10 cellular contexts compared by ENCODE assay signal in genomic region chr4:10664408-10664807, GRCh38. TPM values are rescaled to one million over a fixed set of nuclear protein-coding genes. Genes with fewer than 3 reads are reported as not detected.
DNase-seq lines count a peak whose midpoint lies in the region; ATAC-seq, FAIRE-seq and TF ChIP-seq lines count a peak whose summit lies in the region.
"Had no signal": no experiment of that assay in that cellular context is flagged by ENCODE, and none has a peak within 500 bp of the region (broad histone marks: within the 10 kb centered on the region; RNA-seq: fewer than 3 reads in every experiment).

No MANE protein-coding gene starts in this region.

- CTCF ChIA-PET in RWPE1 (lab: Yijun Ruan, JAX) = interaction anchor here (0.5 kb wide), 1 partner anchor 433 kb away, joined by 3 read pairs; no protein-coding TSS in a partner anchor

- no peaks in the 10 kb centered on the region for H4K20me1 ChIP-seq in MM.1S (ENCODE audit: insufficient read depth, low read length)

- in situ Hi-C loops in gastrocnemius medialis (cut with MboI; ENCODE audit: low sequenced_read_pairs in 4 of 4) = no loop called here

- H3F3A ChIP-seq in MM.1S (ENCODE audit: insufficient read depth, low read length) = no peaks in the 10 kb centered on the region

- no peak overlapping the region for H3K9ac ChIP-seq in MM.1S (ENCODE audit: low read length)
- H3K9ac ChIP-seq: KMS-11 had no signal

- no peak overlapping the region for H3K4me2 ChIP-seq in MM.1S (ENCODE audit: low read depth, low read length)
- H3K4me2 ChIP-seq: KMS-11 had no signal

- no peaks in the 10 kb centered on the region for H3K9me2 ChIP-seq in MM.1S (replicated peaks; ENCODE audit: insufficient read depth, low read length)

- POLR2A ChIA-PET in RWPE1 (lab: Yijun Ruan, JAX; ENCODE audit: low non-redundant PET) = no interaction called here

- TF ChIP-seq POLR2A in sigmoid colon (IDR thresholded peaks at IDR 0.05) = no peak
- no peak for TF ChIP-seq POLR2A in GM12892 (IDR thresholded peaks at IDR 0.05; ENCODE audit: low read depth, low read length)
- TF ChIP-seq POLR2A in gastrocnemius medialis (IDR thresholded peaks at IDR 0.05) = no peak

- DNase-seq in RWPE1 (ENCODE audit: low spot score) (peak; percentile 21), foreskin keratinocyte (peak; percentile 2 to 65), sigmoid colon (no peak), GM12892 (ENCODE audit: insufficient read length) (no peak), gastrocnemius medialis (no peak), MM.1S (no peak)

- FAIRE-seq in GM12892 (lab: Jason Lieb, UNC) = no peak

- H3K27ac ChIP-seq in RWPE1 = no peak overlapping the region
- H3K27ac ChIP-seq in foreskin keratinocyte = no peak overlapping the region
- H3K27ac ChIP-seq in sigmoid colon = peak overlapping the region in 3 of 4 donors; percentile 22 to 39 (median 26)
- no peak overlapping the region for H3K27ac ChIP-seq in gastrocnemius medialis
- H3K27ac ChIP-seq in MM.1S (ENCODE audit: low read length) = no peak overlapping the region
- H3K27ac ChIP-seq: KMS-11 had no signal

- H3K9me3 ChIP-seq in sigmoid colon (no peaks in the 10 kb centered on the region), gastrocnemius medialis (no peaks in the 10 kb centered on the region), MM.1S (replicated peaks; ENCODE audit: insufficient read depth, low read length) (no peaks in the 10 kb centered on the region)

- no peaks in the 10 kb centered on the region for H3K79me2 ChIP-seq in MM.1S (ENCODE audit: low read length)

- no peak for TF ChIP-seq EP300 in sigmoid colon (IDR thresholded peaks at IDR 0.05)

- TF ChIP-seq CTCF in RWPE1 (conservative IDR thresholded peaks at IDR 0.05; ENCODE audit: low read depth) (no peak), foreskin keratinocyte (conservative IDR thresholded peaks at IDR 0.05) (no peak), sigmoid colon (IDR thresholded peaks at IDR 0.05) (no peak), gastrocnemius medialis (IDR thresholded peaks at IDR 0.05 in 4 of 5, conservative IDR thresholded peaks at IDR 0.05 in 1 of 5) (no peak), MM.1S (IDR thresholded peaks at IDR 0.05; ENCODE audit: low read length) (no peak)

- peak; percentile 50 for ATAC-seq in GM18502 (IDR thresholded peaks at IDR 0.05; ENCODE audit: poor library complexity, unreplicated experiment)
- ATAC-seq in foreskin keratinocyte = peak; percentile 82
- ATAC-seq in gastrocnemius medialis = no peak
- no peak for ATAC-seq in activated CD4-positive, CD25-positive, alpha-beta regulatory T cell treated with anti-CD3 and anti-CD28 coated beads, Interleukin-2, amount 50 U/mL, for 24 hours

- H3K4me1 ChIP-seq in foreskin keratinocyte (no peaks in the 10 kb centered on the region), sigmoid colon (peaks cover 0 to 12% (median 6%) of the 10 kb centered on the region in 4 donors), gastrocnemius medialis (no peaks in the 10 kb centered on the region), MM.1S (ENCODE audit: low read length) (peaks cover 13% of the 10 kb centered on the region)

- 41 to 48% methylated on average over 5 of the region's 5 CpGs for WGBS in sigmoid colon, 2 donors

- H2AFZ ChIP-seq in MM.1S (ENCODE audit: low read length) = no peak overlapping the region

- H3K36me3 ChIP-seq in sigmoid colon (no peaks in the 10 kb centered on the region), gastrocnemius medialis (no peaks in the 10 kb centered on the region), MM.1S (replicated peaks; ENCODE audit: insufficient read depth, low read length) (no peaks in the 10 kb centered on the region)

- peaks cover 26% of the 10 kb centered on the region for H3K27me3 ChIP-seq in foreskin keratinocyte
- no peaks in the 10 kb centered on the region for H3K27me3 ChIP-seq in sigmoid colon
- H3K27me3 ChIP-seq in gastrocnemius medialis = no peaks in the 10 kb centered on the region
- H3K27me3 ChIP-seq in MM.1S (replicated peaks; ENCODE audit: insufficient read depth, low read length) = no peaks in the 10 kb centered on the region

- intact Hi-C loops in sigmoid colon (cut with DNase I) (no loop called here), gastrocnemius medialis (cut with DNase I; ENCODE audit: low total_unique reads) (no loop called here)

- H3K4me3 ChIP-seq in sigmoid colon (no peak overlapping the region), gastrocnemius medialis (no peak overlapping the region), MM.1S (ENCODE audit: low read length) (no peak overlapping the region)

RNA-seq across cellular contexts. Expression of gene CLNK, which starts 20.2 kb away (rescaled TPM):
- not detected in 2 replicates for total RNA-seq in foreskin keratinocyte
- not detected in 2 replicates for polyA plus RNA-seq in foreskin keratinocyte
- not detected for total RNA-seq in sigmoid colon
- under 1 TPM in 1 of 3 donors, not detected in 2; 0.44 TPM for polyA plus RNA-seq in sigmoid colon
- polyA plus RNA-seq in GM12892 (2012; ENCODE audit: missing spikeins) = 5.8 TPM
- not detected for total RNA-seq in gastrocnemius medialis
- polyA plus RNA-seq: neural cell had no signal

Comparison
In these comparisons a context has a peak if more than half of its experiments do, and no peak if none do; other contexts are left out.
1. ATAC-seq: peak in GM18502 (single experiment) and foreskin keratinocyte (single experiment); none in gastrocnemius medialis (0 of 2) and activated CD4-positive, CD25-positive, alpha-beta regulatory T cell treated with anti-CD3 and anti-CD28 coated beads, Interleukin-2, amount 50 U/mL, for 24 hours (0 of 2).
2. DNase-seq: peak in RWPE1 (single experiment) and foreskin keratinocyte (2 of 2); none in sigmoid colon (single experiment), GM12892 (single experiment), gastrocnemius medialis (0 of 2) and MM.1S (single experiment).
3. H3K27ac ChIP-seq: peak in sigmoid colon (3 of 4); none in RWPE1 (single experiment), foreskin keratinocyte (single experiment), gastrocnemius medialis (0 of 4) and MM.1S (single experiment).